In the genomic region with DNA sequence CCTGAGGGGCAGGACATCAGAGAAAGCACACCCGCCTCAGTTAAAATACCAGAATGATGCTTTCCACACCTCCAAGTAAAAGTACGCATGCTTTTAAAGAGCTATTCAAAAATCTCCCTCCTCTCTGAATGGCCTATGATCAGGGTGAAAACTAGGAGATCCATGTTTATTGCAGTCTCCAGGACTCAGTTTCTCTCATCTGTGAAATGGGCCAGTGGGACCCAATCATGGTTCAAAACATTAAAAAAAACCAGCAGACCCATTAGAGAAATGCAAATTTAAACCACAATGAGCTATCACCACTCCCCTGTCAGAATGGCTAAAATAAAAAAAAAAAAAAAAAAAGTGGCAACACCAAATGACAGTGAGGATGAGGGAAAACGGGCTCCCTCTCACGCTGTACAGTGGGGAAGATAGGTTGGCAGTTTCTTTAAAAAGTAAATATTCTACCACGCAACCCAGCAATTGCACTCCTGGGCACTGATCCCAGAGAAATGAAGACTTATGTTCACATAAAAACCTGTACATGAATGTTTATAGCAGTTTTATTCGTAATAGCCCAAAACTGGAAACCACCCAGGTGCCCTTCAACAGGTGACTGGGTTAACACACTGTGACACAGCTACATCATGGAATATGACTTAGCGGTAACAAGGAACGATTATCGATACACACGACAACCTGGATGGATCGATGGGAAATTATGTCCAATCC, we compare ENCODE assay signal across 13 cellular contexts.
DNase-seq lines count a peak whose midpoint lies in the region; ATAC-seq and TF ChIP-seq lines count a peak whose summit lies in the region.
"Had no signal": no experiment of that assay in that cellular context is flagged by ENCODE, and none has a peak within 500 bp of the region (broad histone marks: within the 10 kb centered on the region; RNA-seq: fewer than 3 reads in every experiment).

No MANE protein-coding gene starts in this region.

- peaks cover 74% of the 10 kb centered on the region for H3K4me1 Mint-ChIP-seq in brain
- H3K4me1 Mint-ChIP-seq: CD4-positive, alpha-beta memory T cell had no signal

- H3K27me3 Mint-ChIP-seq in brain, result peaks cover 4% of the 10 kb centered on the region

- H3K4me1 ChIP-seq in mucosa of descending colon (ENCODE audit: low read depth) (no peaks in the 10 kb centered on the region), prostate gland (replicated peaks) (no peaks in the 10 kb centered on the region), left lung (no peaks in the 10 kb centered on the region)
- H3K4me1 ChIP-seq: BE2C had no signal

- H3K27me3 ChIP-seq in prostate gland (replicated peaks; ENCODE audit: insufficient read depth), result no peaks in the 10 kb centered on the region
- H3K27me3 ChIP-seq in left lung, result no peaks in the 10 kb centered on the region
- H3K27me3 ChIP-seq: BE2C had no signal

- H3K27ac ChIP-seq in prostate gland (no peak overlapping the region), left lung (no peak overlapping the region)
- H3K27ac ChIP-seq: C4-2B, HL-60 had no signal

- H3K36me3 ChIP-seq in mucosa of descending colon (ENCODE audit: low read depth) (no peaks in the 10 kb centered on the region), prostate gland (no peaks in the 10 kb centered on the region), left lung (no peaks in the 10 kb centered on the region)
- H3K36me3 ChIP-seq: BE2C had no signal

- 64% methylated on average over 11 of the region's 11 CpGs for WGBS in prostate gland

- peaks cover 0 to 25% (median 0%) of the 10 kb centered on the region in 5 experiments for H3K9me3 Mint-ChIP-seq in brain
- H3K9me3 Mint-ChIP-seq: CD4-positive, alpha-beta memory T cell had no signal

- TF ChIP-seq POLR2A in prostate gland (IDR thresholded peaks at IDR 0.05), result no peak

- no peak for TF ChIP-seq CTCF in LNCaP clone FGC (IDR thresholded peaks at IDR 0.05; ENCODE audit: control insufficient read depth, extremely low read depth, insufficient read depth)
- no peak for TF ChIP-seq CTCF in brain (conservative IDR thresholded peaks at IDR 0.05)
- TF ChIP-seq CTCF in mucosa of descending colon (IDR thresholded peaks at IDR 0.05), result no peak
- TF ChIP-seq CTCF in prostate gland (IDR thresholded peaks at IDR 0.05), result no peak
- TF ChIP-seq CTCF in left lung (IDR thresholded peaks at IDR 0.05), result no peak

- ATAC-seq in mucosa of descending colon, result peak; percentile 30
- ATAC-seq in GM21619 (IDR thresholded peaks at IDR 0.05; ENCODE audit: unreplicated experiment), result no peak
- ATAC-seq in left lung, result no peak

- no peaks in the 10 kb centered on the region for H3K36me3 Mint-ChIP-seq in brain
- H3K36me3 Mint-ChIP-seq: CD4-positive, alpha-beta memory T cell had no signal

- H3K9me3 ChIP-seq in mucosa of descending colon (no peaks in the 10 kb centered on the region), prostate gland (no peaks in the 10 kb centered on the region), left lung (no peaks in the 10 kb centered on the region)
- H3K9me3 ChIP-seq: BE2C had no signal

- H3K27ac Mint-ChIP-seq in brain, result peak overlapping the region in 3 of 5 experiments; percentile 44 to 99 (median 93)
- H3K27ac Mint-ChIP-seq: CD4-positive, alpha-beta memory T cell had no signal

- peak; percentile 71 for DNase-seq in LNCaP clone FGC (ENCODE audit: low read depth)
- peak in 1 of 3 donors; percentile 54 for DNase-seq in mucosa of descending colon
- DNase-seq in prostate gland (ENCODE audit: low spot score), result peak; percentile 27
- DNase-seq in cardiac septum (ENCODE audit: low spot score), result no peak
- DNase-seq in left lung, result no peak
- DNase-seq: BE2C; CD4-positive, alpha-beta memory T cell; DMS79; KBM-7 had no signal

- intact Hi-C loops in mucosa of descending colon (cut with DNase I, micrococcal nuclease), result no loop called here
- intact Hi-C loops in prostate gland (cut with DNase I), result no loop called here
- intact Hi-C loops in cardiac septum (cut with DNase I), result no loop called here
- intact Hi-C loops in left lung (cut with DNase I), result no loop called here

- no peak overlapping the region for H3K4me3 Mint-ChIP-seq in brain
- H3K4me3 Mint-ChIP-seq: CD4-positive, alpha-beta memory T cell had no signal

- H3K4me3 ChIP-seq in LNCaP clone FGC (ENCODE audit: low read depth, low read length) (no peak overlapping the region), mucosa of descending colon (no peak overlapping the region), prostate gland (no peak overlapping the region), left lung (no peak overlapping the region)

Comparison
In these comparisons a context has a peak if more than half of its experiments do, and no peak if none do; other contexts are left out.
1. DNase-seq: peak in LNCaP clone FGC (single experiment) and prostate gland (single experiment); none in cardiac septum (single experiment) and left lung (0 of 2).